In the genomic region with DNA sequence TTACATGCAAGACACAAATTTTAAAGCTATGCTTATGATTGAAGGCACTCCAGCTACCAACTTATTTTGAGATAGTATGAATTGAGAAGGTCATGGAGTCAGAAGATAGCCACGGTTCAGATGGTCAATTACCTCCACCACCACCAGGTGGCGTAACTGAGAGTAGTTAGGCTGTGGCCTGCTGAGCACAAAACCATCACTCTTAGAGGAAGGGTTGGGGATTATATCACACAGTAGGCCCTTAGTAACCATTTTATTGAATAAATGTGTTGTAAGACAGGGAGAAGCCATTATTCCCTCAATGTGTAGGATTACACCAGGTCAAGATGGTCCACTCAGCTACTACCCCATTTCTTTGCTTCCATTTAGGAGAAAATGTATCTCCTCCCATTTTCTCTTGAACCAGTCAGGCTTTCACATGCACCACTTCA, we compare ENCODE assay signal across 7 cellular contexts. TPM values are rescaled to one million over a fixed set of nuclear protein-coding genes. Genes with fewer than 3 reads are reported as not detected.
DNase-seq lines count a peak whose midpoint lies in the region; TF ChIP-seq lines count a peak whose summit lies in the region.

No MANE protein-coding gene starts in this region.

- H3K4me3 Mint-ChIP-seq in MCF 10A (ENCODE audit: unreplicated experiment), result no peak overlapping the region

- H3K27me3 Mint-ChIP-seq in MCF 10A (ENCODE audit: insufficient read depth, unreplicated experiment), result no peaks in the 10 kb centered on the region

- H3K27ac ChIP-seq in HEK293 (ENCODE audit: extremely low read depth, low read depth, low read length), result no peak overlapping the region

- H3K4me3 ChIP-seq in HEK293 (ENCODE audit: low read depth, low read length), result no peak overlapping the region

- CTCF ChIA-PET in HEK293 (lab: Yijun Ruan, JAX), result interaction anchor here (0.5 to 1.8 kb wide), 26 partner anchors 9 to 567 kb away, joined by 3 to 28 read pairs (median 3); partner anchors contain the start of gene KLHL41
- CTCF ChIA-PET in MCF 10A (lab: Yijun Ruan, JAX), result interaction anchor here (0.6 to 2.4 kb wide), 16 partner anchors 9 to 466 kb away, joined by 3 to 6 read pairs (median 3); no protein-coding TSS in a partner anchor

- DNase-seq in NCI-H1092 treated with DMSO at 0.1 percent for 48 hours (lab: John Stamatoyannopoulos, UW) (peak; percentile 14), UCSD-AML1 (lab: John Stamatoyannopoulos, UW; ENCODE audit: unreplicated experiment) (peak; percentile 61), MCF 10A (ENCODE audit: unreplicated experiment) (peak; percentile 70), kidney tubule cell (ENCODE audit: low spot score) (peak; percentile 63)
- peak; percentile 40 to 69 (median 62) for DNase-seq in stimulated activated CD4-positive, alpha-beta T cell treated with anti-CD3 and anti-CD28 coated beads, TNF-alpha, amount 100 ng/mL, for 24 hours (ENCODE audit: low read depth in 3 of 3)

- peaks cover 52% of the 10 kb centered on the region for H3K36me3 Mint-ChIP-seq in MCF 10A (ENCODE audit: insufficient read depth, unreplicated experiment)

- intact Hi-C loops in MCF 10A (cut with micrococcal nuclease), result loop anchor here (1.0 to 5.0 kb wide), 2 partner anchors 349 to 399 kb away; no protein-coding TSS in a partner anchor

- no peaks in the 10 kb centered on the region for H3K4me1 ChIP-seq in HEK293 (ENCODE audit: control insufficient read depth, insufficient read depth, low read length)

- no peaks in the 10 kb centered on the region for H3K9me3 ChIP-seq in HEK293 (ENCODE audit: control insufficient read depth, insufficient read depth, low read depth, low read length)

- H3K4me1 Mint-ChIP-seq in MCF 10A (ENCODE audit: insufficient read depth, unreplicated experiment), result no peaks in the 10 kb centered on the region

- no TSS peak for BruUV-seq in MCF 10A (replicated peaks; lab: Mats Ljungman, UMichigan)

- H3K27ac Mint-ChIP-seq in MCF 10A (ENCODE audit: low read depth, unreplicated experiment), result no peak overlapping the region

- H3K36me3 ChIP-seq in HEK293 (ENCODE audit: control insufficient read depth in 2 of 2, insufficient read depth in 1 of 2, low read length in 2 of 2), result peaks cover 6 to 41% of the 10 kb centered on the region in 2 experiments; a peak in 2 of 3 replicates

- POLR2A ChIA-PET in HEK293 (lab: Yijun Ruan, JAX) (no interaction called here), MCF 10A (lab: Yijun Ruan, JAX) (no interaction called here)

- TF ChIP-seq CTCF in GM12872 (IDR thresholded peaks at IDR 0.05; ENCODE audit: insufficient read depth, low read depth, low read length) (peak; percentile 90), HEK293 (tag by site-specific recombination; IDR thresholded peaks at IDR 0.05) (peak; percentile 53; the same call in 1 of the 2 replicates), MCF 10A (IDR thresholded peaks at IDR 0.05; ENCODE audit: unreplicated experiment) (peak; percentile 72)

- H3K9me3 Mint-ChIP-seq in MCF 10A (ENCODE audit: unreplicated experiment), result no peaks in the 10 kb centered on the region

TF ChIP-seq in HEK293, 187 proteins besides CTCF, POLR2A, EP300 and RAD21:
- TF ChIP-seq ZNF654 (tag by site-specific recombination; IDR thresholded peaks at IDR 0.05; ENCODE audit: low read depth) (peak; percentile 23; the same call in 1 of the 2 replicates), ZNF2 (tag by site-specific recombination; IDR thresholded peaks at IDR 0.05) (0 out of 2 replicates have a peak, but pooled peaks have one; percentile 35), ZNF660 (tag by site-specific recombination; IDR thresholded peaks at IDR 0.05) (0 out of 2 replicates have a peak, but pooled peaks have one; percentile 34)
- TF ChIP-seq, protein P1, sequence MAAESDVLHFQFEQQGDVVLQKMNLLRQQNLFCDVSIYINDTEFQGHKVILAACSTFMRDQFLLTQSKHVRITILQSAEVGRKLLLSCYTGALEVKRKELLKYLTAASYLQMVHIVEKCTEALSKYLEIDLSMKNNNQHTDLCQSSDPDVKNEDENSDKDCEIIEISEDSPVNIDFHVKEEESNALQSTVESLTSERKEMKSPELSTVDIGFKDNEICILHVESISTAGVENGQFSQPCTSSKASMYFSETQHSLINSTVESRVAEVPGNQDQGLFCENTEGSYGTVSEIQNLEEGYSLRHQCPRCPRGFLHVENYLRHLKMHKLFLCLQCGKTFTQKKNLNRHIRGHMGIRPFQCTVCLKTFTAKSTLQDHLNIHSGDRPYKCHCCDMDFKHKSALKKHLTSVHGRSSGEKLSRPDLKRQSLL (tag by site-specific recombination; IDR thresholded peaks at IDR 0.05), result no peak

RNA-seq across cellular contexts. Expression of gene KLHL41, which starts 18.8 kb away (rescaled TPM):
- 0.34 and 0.35 TPM in 2 replicates for total RNA-seq in MCF 10A (2022)

RNA-seq across cellular contexts. Expression of gene FASTKD1, which starts 45.4 kb away (rescaled TPM):
- 34.5 and 39.9 TPM in 2 replicates for total RNA-seq in MCF 10A (2022)

RNA-seq across cellular contexts. Expression of gene BBS5, which starts 49.0 kb away (rescaled TPM):
- total RNA-seq in MCF 10A (2022), result 9.0 and 12.7 TPM in 2 replicates

RNA-seq across cellular contexts. Expression of gene PPIG, which starts 55.9 kb away (rescaled TPM):
- 64.7 and 80.2 TPM in 2 replicates for total RNA-seq in MCF 10A (2022)

Comparison
In these comparisons a context has a peak if more than half of its experiments do, and no peak if none do; other contexts are left out.
1. DNase-seq: peak in every context shown above with its lines; median percentile 70 in MCF 10A; 63 in kidney tubule cell; 62 in stimulated activated CD4-positive, alpha-beta T cell treated with anti-CD3 and anti-CD28 coated beads, TNF-alpha, amount 100 ng/mL, for 24 hours; 61 in UCSD-AML1; 14 in NCI-H1092 treated with DMSO at 0.1 percent for 48 hours.